21 cellular contexts compared by ENCODE assay signal in genomic region chr11:19306570-19306969, GRCh38.
"Had no signal": no experiment of that assay in that cellular context is flagged by ENCODE, and none has a peak within 500 bp of the region (broad histone marks: within the 10 kb centered on the region; RNA-seq: fewer than 3 reads in every experiment).

No MANE protein-coding gene starts in this region.

- H3K27ac Mint-ChIP-seq: activated CD4-positive, alpha-beta memory T cell treated with anti-CD3 and anti-CD28 coated beads, Interleukin-2, amount 10 ng/mL, durations not matched to agents 7 days and 5 days; activated CD4-positive, alpha-beta T cell treated with anti-CD3 and anti-CD28 coated beads for 36 hours; activated naive CD4-positive, alpha-beta T cell treated with anti-CD3 and anti-CD28 coated beads for 36 hours; activated naive CD8-positive, alpha-beta T cell; activated T-helper 17 cell treated with anti-CD3 and anti-CD28 coated beads, Interleukin-2, amount 50 U/mL, for 72 hours had no signal

- H3K9me3 Mint-ChIP-seq: activated CD4-positive, alpha-beta memory T cell treated with anti-CD3 and anti-CD28 coated beads, Interleukin-2, amount 10 ng/mL, durations not matched to agents 7 days and 5 days; activated naive CD4-positive, alpha-beta T cell treated with anti-CD3 and anti-CD28 coated beads for 36 hours; activated T-helper 17 cell treated with anti-CD3 and anti-CD28 coated beads, Interleukin-2, amount 50 U/mL, for 72 hours had no signal

- H3K4me1 Mint-ChIP-seq: activated CD4-positive, alpha-beta memory T cell treated with anti-CD3 and anti-CD28 coated beads, Interleukin-2, amount 10 ng/mL, durations not matched to agents 7 days and 5 days; activated CD4-positive, alpha-beta T cell treated with anti-CD3 and anti-CD28 coated beads for 36 hours; activated T-helper 17 cell treated with anti-CD3 and anti-CD28 coated beads, Interleukin-2, amount 50 U/mL, for 72 hours had no signal

- ATAC-seq: activated CD4-positive, alpha-beta T cell treated with anti-CD3 and anti-CD28 coated beads for 36 hours; activated T-helper 17 cell treated with anti-CD3 and anti-CD28 coated beads, Interleukin-2, amount 50 U/mL, for 72 hours had no signal

- H3K4me3 Mint-ChIP-seq: activated CD4-positive, alpha-beta memory T cell treated with anti-CD3 and anti-CD28 coated beads, Interleukin-2, amount 10 ng/mL, durations not matched to agents 7 days and 5 days; activated CD4-positive, alpha-beta T cell treated with anti-CD3 and anti-CD28 coated beads for 36 hours; activated naive CD4-positive, alpha-beta T cell treated with anti-CD3 and anti-CD28 coated beads for 36 hours; activated naive CD8-positive, alpha-beta T cell; activated T-helper 17 cell treated with anti-CD3 and anti-CD28 coated beads, Interleukin-2, amount 50 U/mL, for 72 hours; brain had no signal

- H3K36me3 Mint-ChIP-seq: activated naive CD8-positive, alpha-beta T cell; brain had no signal

- DNase-seq: activated CD4-positive, alpha-beta memory T cell treated with anti-CD3 and anti-CD28 coated beads, Interleukin-2, amount 10 ng/mL, durations not matched to agents 7 days and 5 days; activated CD4-positive, alpha-beta T cell treated with anti-CD3 and anti-CD28 coated beads for 36 hours; activated CD4-positive, alpha-beta T cell treated with anti-CD3 and anti-CD28 coated beads, Interleukin-2, amount 50 U/mL, for 1 hour; activated gamma-delta T cell; activated naive CD4-positive, alpha-beta T cell treated with anti-CD3 and anti-CD28 coated beads for 36 hours; activated T-cell treated with anti-CD3 and anti-CD28 coated beads for 4 hours; activated T-cell treated with anti-CD3 and anti-CD28 coated beads, Interleukin-2, amount 50 U/mL, for 48 hours; amygdala; cerebellar nuclear complex; KG1; NCI-H1048; NCI-H1417 treated with DMSO at 0.1 percent for 48 hours; NCI-H187 treated with DMSO at 0.1 percent for 48 hours; NCI-H2081 treated with DMSO at 0.1 percent for 48 hours; NCI-H226; NCI-H510A treated with DMSO at 0.1 percent for 48 hours; SIG-M5; T-helper 1 cell had no signal
